ENCODE assay signal across 11 cellular contexts in genomic region chr3:30752961-30753360, GRCh38.
DNase-seq lines count a peak whose midpoint lies in the region; ATAC-seq and TF ChIP-seq lines count a peak whose summit lies in the region.
"Had no signal": no experiment of that assay in that cellular context is flagged by ENCODE, and none has a peak within 500 bp of the region (broad histone marks: within the 10 kb centered on the region; RNA-seq: fewer than 3 reads in every experiment).

No MANE protein-coding gene starts in this region.

- H3K27me3 ChIP-seq in psoas muscle (ENCODE audit: insufficient read depth in 3 of 3, low read length in 2 of 3), result no peaks in the 10 kb centered on the region
- H3K27me3 ChIP-seq: SJCRH30 had no signal

- DNase-seq in GM04503 (ENCODE audit: low read depth), result peak; percentile 34
- DNase-seq in NOMO-1 (lab: John Stamatoyannopoulos, UW; ENCODE audit: unreplicated experiment in 2 of 2), result peak; percentile 64 to 88
- DNase-seq in epithelial cell of esophagus (ENCODE audit: low read depth), result peak; percentile 88
- peak in 1 of 2 donors; percentile 31 for DNase-seq in psoas muscle
- no peak for DNase-seq in activated CD8-positive, alpha-beta memory T cell treated with anti-CD3 and anti-CD28 coated beads, Interleukin-2, amount 50 U/mL, for 48 hours
- no peak for DNase-seq in amniotic stem cell (lab: John Stamatoyannopoulos, UW)
- no peak for DNase-seq in activated CD4-positive, alpha-beta T cell treated with anti-CD3 and anti-CD28 coated beads, Interleukin-2, amount 50 U/mL, for 1 hour
- DNase-seq in stimulated activated CD4-positive, alpha-beta T cell treated with anti-CD3 and anti-CD28 coated beads, Interleukin-4, amount 100 ng/mL, for 4 hours, result no peak
- DNase-seq: cortex of kidney, NCI-H1694, SJCRH30 had no signal

- no peaks in the 10 kb centered on the region for H3K9me3 ChIP-seq in psoas muscle
- H3K9me3 ChIP-seq: SJCRH30 had no signal

- no peak overlapping the region for H3K4me3 ChIP-seq in epithelial cell of esophagus (ENCODE audit: low read length)
- no peak overlapping the region for H3K4me3 ChIP-seq in psoas muscle
- H3K4me3 ChIP-seq: SJCRH30 had no signal

- no peak overlapping the region for H3K27ac ChIP-seq in psoas muscle
- H3K27ac ChIP-seq: SJCRH30 had no signal

- intact Hi-C loops in psoas muscle (cut with DNase I), result loop anchor here in 1 of 2 donors (10.0 kb wide), 1 partner anchor 708 kb away; no protein-coding TSS in a partner anchor

- peak; percentile 20 to 46 (median 38) for ATAC-seq in psoas muscle

- TF ChIP-seq CTCF in epithelial cell of esophagus (IDR thresholded peaks at IDR 0.05; ENCODE audit: insufficient read depth, low read depth, low read length, missing control alignments) (no peak), psoas muscle (IDR thresholded peaks at IDR 0.05) (no peak)

- 68 to 88% (median 85%) methylated on average over 4 of the region's 4 CpGs for WGBS in psoas muscle, 3 donors

- no peaks in the 10 kb centered on the region for H3K36me3 ChIP-seq in psoas muscle (ENCODE audit: insufficient read depth in 1 of 2, low read depth in 1 of 2)
- H3K36me3 ChIP-seq: SJCRH30 had no signal

- peaks cover 29% of the 10 kb centered on the region for H3K4me1 ChIP-seq in psoas muscle
- H3K4me1 ChIP-seq: SJCRH30 had no signal

Comparison
In these comparisons a context has a peak if more than half of its experiments do, and no peak if none do; other contexts are left out.
1. DNase-seq: peak in GM04503 (single experiment), NOMO-1 (2 of 2) and epithelial cell of esophagus (single experiment); none in activated CD8-positive, alpha-beta memory T cell treated with anti-CD3 and anti-CD28 coated beads, Interleukin-2, amount 50 U/mL, for 48 hours (single experiment), amniotic stem cell (single experiment), activated CD4-positive, alpha-beta T cell treated with anti-CD3 and anti-CD28 coated beads, Interleukin-2, amount 50 U/mL, for 1 hour (single experiment) and stimulated activated CD4-positive, alpha-beta T cell treated with anti-CD3 and anti-CD28 coated beads, Interleukin-4, amount 100 ng/mL, for 4 hours (0 of 2).